14 cellular contexts compared by ENCODE assay signal in the genomic region with DNA sequence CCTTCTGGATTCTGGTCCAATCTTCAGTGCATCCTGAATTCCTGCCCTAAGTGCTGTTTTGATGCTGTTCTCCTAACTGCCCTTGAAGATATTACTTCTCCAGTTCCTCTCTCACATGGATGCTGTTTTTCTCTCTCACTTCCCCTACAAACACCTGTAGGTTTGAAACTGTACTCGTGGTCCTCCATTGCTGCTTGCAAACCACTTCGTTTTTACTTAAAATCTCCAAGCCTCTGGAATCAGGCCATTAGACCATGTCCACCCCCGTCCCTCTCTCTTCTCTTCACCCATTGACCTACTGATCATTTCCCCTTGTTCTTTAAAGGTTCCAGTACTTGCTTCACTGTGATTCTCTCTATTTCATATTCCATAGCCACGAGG.
DNase-seq lines count a peak whose midpoint lies in the region; ATAC-seq and TF ChIP-seq lines count a peak whose summit lies in the region.
"Had no signal": no experiment of that assay in that cellular context is flagged by ENCODE, and none has a peak within 500 bp of the region (broad histone marks: within the 10 kb centered on the region; RNA-seq: fewer than 3 reads in every experiment).

No MANE protein-coding gene starts in this region.

- peaks cover 19% of the 10 kb centered on the region for H3K9me3 Mint-ChIP-seq in natural killer cell treated with Interleukin-12 subunit alpha and Interleukin-12 subunit beta and Interleukin-15 and Interleukin-18, amount 100 ng/mL, for 72 hours
- peaks cover 8 to 16% of the 10 kb centered on the region in 2 donors for H3K9me3 Mint-ChIP-seq in natural killer cell
- H3K9me3 Mint-ChIP-seq in stimulated activated effector memory CD8-positive, alpha-beta T cell treated with anti-CD3 and anti-CD28 coated beads, Interleukin-12 subunit alpha, Interleukin-12 subunit beta, amount 100 ng/mL, for 72 hours, result no peaks in the 10 kb centered on the region

- intact Hi-C loops in natural killer cell (cut with micrococcal nuclease) (no loop called here), breast epithelium (cut with DNase I; ENCODE audit: low total_unique reads) (no loop called here)

- no peaks in the 10 kb centered on the region for H3K36me3 Mint-ChIP-seq in natural killer cell treated with Interleukin-12 subunit alpha and Interleukin-12 subunit beta and Interleukin-15 and Interleukin-18, amount 100 ng/mL, for 72 hours
- H3K36me3 Mint-ChIP-seq in natural killer cell, result no peaks in the 10 kb centered on the region
- H3K36me3 Mint-ChIP-seq in stimulated activated effector memory CD8-positive, alpha-beta T cell treated with anti-CD3 and anti-CD28 coated beads, Interleukin-12 subunit alpha, Interleukin-12 subunit beta, amount 100 ng/mL, for 72 hours, result no peaks in the 10 kb centered on the region

- H3K27me3 Mint-ChIP-seq in natural killer cell treated with Interleukin-12 subunit alpha and Interleukin-12 subunit beta and Interleukin-15 and Interleukin-18, amount 100 ng/mL, for 72 hours, result no peaks in the 10 kb centered on the region
- H3K27me3 Mint-ChIP-seq in natural killer cell (ENCODE audit: low read depth in 2 of 2), result no peaks in the 10 kb centered on the region

- peak overlapping the region in 1 of 2 donors; percentile 83 for H3K27ac Mint-ChIP-seq in natural killer cell treated with Interleukin-12 subunit alpha and Interleukin-12 subunit beta and Interleukin-15 and Interleukin-18, amount 100 ng/mL, for 72 hours
- no peak overlapping the region for H3K27ac Mint-ChIP-seq in natural killer cell
- H3K27ac Mint-ChIP-seq in stimulated activated effector memory CD8-positive, alpha-beta T cell treated with anti-CD3 and anti-CD28 coated beads, Interleukin-12 subunit alpha, Interleukin-12 subunit beta, amount 100 ng/mL, for 72 hours, result no peak overlapping the region
- H3K27ac Mint-ChIP-seq: activated naive CD4-positive, alpha-beta T cell treated with anti-CD3 and anti-CD28 coated beads for 36 hours had no signal

- no peaks in the 10 kb centered on the region for H3K27me3 ChIP-seq in breast epithelium

- TF ChIP-seq CTCF in natural killer cell (IDR thresholded peaks at IDR 0.05), result no peak
- no peak for TF ChIP-seq CTCF in breast epithelium (IDR thresholded peaks at IDR 0.05)

- ATAC-seq in natural killer cell treated with Interleukin-12 subunit alpha and Interleukin-12 subunit beta and Interleukin-15 and Interleukin-18, amount 100 ng/mL, for 72 hours, result no peak
- ATAC-seq in natural killer cell (no peak), GM21786 (IDR thresholded peaks at IDR 0.05; ENCODE audit: unreplicated experiment) (peak; percentile 38), HG03159 (IDR thresholded peaks at IDR 0.05; ENCODE audit: unreplicated experiment) (peak; percentile 54), left lobe of liver (no peak)
- no peak for ATAC-seq in stimulated activated effector memory CD8-positive, alpha-beta T cell treated with anti-CD3 and anti-CD28 coated beads, Interleukin-12 subunit alpha, Interleukin-12 subunit beta, amount 100 ng/mL, for 72 hours

- no peak overlapping the region for H3K27ac ChIP-seq in breast epithelium

- H3K4me1 Mint-ChIP-seq in natural killer cell treated with Interleukin-12 subunit alpha and Interleukin-12 subunit beta and Interleukin-15 and Interleukin-18, amount 100 ng/mL, for 72 hours (ENCODE audit: low read depth in 2 of 2), result peaks cover 0 to 24% of the 10 kb centered on the region in 2 donors
- H3K4me1 Mint-ChIP-seq in natural killer cell, result no peaks in the 10 kb centered on the region
- H3K4me1 Mint-ChIP-seq in stimulated activated effector memory CD8-positive, alpha-beta T cell treated with anti-CD3 and anti-CD28 coated beads, Interleukin-12 subunit alpha, Interleukin-12 subunit beta, amount 100 ng/mL, for 72 hours, result peaks cover 17% of the 10 kb centered on the region

- H3K4me1 ChIP-seq in breast epithelium, result no peaks in the 10 kb centered on the region
- H3K4me1 ChIP-seq: HAP-1 had no signal

- DNase-seq in natural killer cell treated with Interleukin-12 subunit alpha and Interleukin-12 subunit beta and Interleukin-15 and Interleukin-18, amount 100 ng/mL, for 72 hours (ENCODE audit: low spot score), result no peak
- DNase-seq in natural killer cell (no peak), breast epithelium (ENCODE audit: low spot score in 2 of 2) (no peak), left lobe of liver (ENCODE audit: low spot score) (no peak), SK-N-DZ (ENCODE audit: low spot score) (no peak)
- no peak for DNase-seq in stimulated activated effector memory CD8-positive, alpha-beta T cell treated with anti-CD3 and anti-CD28 coated beads, Interleukin-12 subunit alpha, Interleukin-12 subunit beta, amount 100 ng/mL, for 72 hours (ENCODE audit: low spot score in 2 of 2)
- DNase-seq: activated CD4-positive, alpha-beta T cell treated with anti-CD3 and anti-CD28 coated beads for 1 hour; activated naive CD4-positive, alpha-beta T cell treated with anti-CD3 and anti-CD28 coated beads for 36 hours; kidney glomerular epithelial cell; NCI-H2227 treated with DMSO at 0.1 percent for 48 hours; stimulated activated CD8-positive, alpha-beta memory T cell treated with anti-CD3 and anti-CD28 coated beads, Interleukin-4, amount 100 ng/mL, for 48 hours had no signal

- H3K9me3 ChIP-seq in breast epithelium, result no peaks in the 10 kb centered on the region
- H3K9me3 ChIP-seq: HAP-1 had no signal

- no peak for TF ChIP-seq POLR2A in breast epithelium (IDR thresholded peaks at IDR 0.05)

- H3K36me3 ChIP-seq in breast epithelium, result no peaks in the 10 kb centered on the region
- H3K36me3 ChIP-seq: HAP-1 had no signal

- peak overlapping the region; percentile 68 for H3K4me3 Mint-ChIP-seq in natural killer cell treated with Interleukin-12 subunit alpha and Interleukin-12 subunit beta and Interleukin-15 and Interleukin-18, amount 100 ng/mL, for 72 hours
- no peak overlapping the region for H3K4me3 Mint-ChIP-seq in natural killer cell
- peak overlapping the region; percentile 13 for H3K4me3 Mint-ChIP-seq in stimulated activated effector memory CD8-positive, alpha-beta T cell treated with anti-CD3 and anti-CD28 coated beads, Interleukin-12 subunit alpha, Interleukin-12 subunit beta, amount 100 ng/mL, for 72 hours
- H3K4me3 Mint-ChIP-seq: activated naive CD4-positive, alpha-beta T cell treated with anti-CD3 and anti-CD28 coated beads for 36 hours had no signal

- no peak overlapping the region for H3K4me3 ChIP-seq in breast epithelium
- H3K4me3 ChIP-seq: HAP-1 had no signal

Comparison
In these comparisons a context has a peak if more than half of its experiments do, and no peak if none do; other contexts are left out.
1. ATAC-seq: peak in GM21786 (single experiment) and HG03159 (single experiment); none in natural killer cell treated with Interleukin-12 subunit alpha and Interleukin-12 subunit beta and Interleukin-15 and Interleukin-18, amount 100 ng/mL, for 72 hours (0 of 2), natural killer cell (0 of 3), stimulated activated effector memory CD8-positive, alpha-beta T cell treated with anti-CD3 and anti-CD28 coated beads, Interleukin-12 subunit alpha, Interleukin-12 subunit beta, amount 100 ng/mL, for 72 hours (single experiment) and left lobe of liver (single experiment).